Comparison of ENCODE assay signal across 8 cellular contexts in genomic region chr4:147096667-147097604, GRCh38.
A peak's percentile ranks its signal among the peaks of the same experiment; 100 is the strongest.
DNase-seq lines count a peak whose midpoint lies in the region; ATAC-seq and TF ChIP-seq lines count a peak whose summit lies in the region.

No MANE protein-coding gene starts in this region.

- H3K36me3 Mint-ChIP-seq in neural crest cell (ENCODE audit: low read depth) = no peaks in the 10 kb centered on the region

- no peaks in the 10 kb centered on the region for H3K4me1 Mint-ChIP-seq in neural crest cell

- H3K9me3 ChIP-seq in Panc1 (ENCODE audit: control insufficient read depth, insufficient read depth, low read depth, low read length) = no peaks in the 10 kb centered on the region

- POLR2A ChIA-PET in Panc1 (lab: Charles Lee) = no interaction called here

- TF ChIP-seq POLR2A in erythroblast (IDR thresholded peaks at IDR 0.05; ENCODE audit: low read length) = no peak

- H3K27ac Mint-ChIP-seq in neural crest cell (ENCODE audit: unreplicated experiment) = no peak overlapping the region

- intact Hi-C loops in Panc1 (cut with micrococcal nuclease; ENCODE audit: unreplicated experiment) = loop anchor here (1.0 to 5.0 kb wide), 2 partner anchors 78 to 755 kb away; no protein-coding TSS in a partner anchor

- H3K27me3 Mint-ChIP-seq in neural crest cell (ENCODE audit: low read depth) = no peaks in the 10 kb centered on the region

- H3K4me3 Mint-ChIP-seq in neural crest cell = no peak overlapping the region

- DNase-seq in NOMO-1 treated with DMSO at 0.1 percent for 48 hours (lab: John Stamatoyannopoulos, UW; ENCODE audit: unreplicated experiment) = peak; percentile 28
- no peak for DNase-seq in NOMO-1 treated with dmso at 0.1 percent for 144 hours (lab: John Stamatoyannopoulos, UW; ENCODE audit: unreplicated experiment)
- no peak for DNase-seq in Panc1 (ENCODE audit: low read depth, low spot score)
- DNase-seq in erythroblast (lab: John Stamatoyannopoulos, UW) = peak; percentile 36 to 54
- DNase-seq in neural crest cell (ENCODE audit: low read depth, low spot score) = no peak
- DNase-seq in 8988T = no peak

- TF ChIP-seq CTCF in Panc1 (IDR thresholded peaks at IDR 0.05) (peak; percentile 50; the same call in 1 of the 2 replicates), neural crest cell (conservative IDR thresholded peaks at IDR 0.05) (peak; percentile 82)

- no peaks in the 10 kb centered on the region for H3K9me3 Mint-ChIP-seq in neural crest cell

- peak; percentile 77 for ATAC-seq in HG02981 (IDR thresholded peaks at IDR 0.05; ENCODE audit: unreplicated experiment)
- no peak for ATAC-seq in Panc1
- ATAC-seq in GM18907 (IDR thresholded peaks at IDR 0.05; ENCODE audit: unreplicated experiment) = no peak

- H3K4me1 ChIP-seq in Panc1 (ENCODE audit: control insufficient read depth, insufficient read depth, low read length) = no peaks in the 10 kb centered on the region

- CTCF ChIA-PET in Panc1 (lab: Charles Lee) = interaction anchor here (0.8 kb wide), 1 partner anchor 78 kb away, joined by 8 read pairs; no protein-coding TSS in a partner anchor

- BruUV-seq in Panc1 (replicated peaks; lab: Mats Ljungman, UMichigan) = no TSS peak

- no peaks in the 10 kb centered on the region for H3K36me3 ChIP-seq in Panc1 (ENCODE audit: control insufficient read depth, insufficient read depth, low read length)

- no peaks in the 10 kb centered on the region for H3K27me3 ChIP-seq in Panc1 (ENCODE audit: control insufficient read depth, insufficient read depth, low read length)

- H3K27ac ChIP-seq in Panc1 (ENCODE audit: low read length) = no peak overlapping the region

- in situ Hi-C loops in Panc1 (cut with HindIII; ENCODE audit: low pct_unique_long_range_greater_than_20kb, low sequenced_read_pairs) = no loop called here

- no peak overlapping the region for H3K4me3 ChIP-seq in Panc1 (ENCODE audit: low read depth in 2 of 2, low read length in 2 of 2)

Comparison
In these comparisons a context has a peak if more than half of its experiments do, and no peak if none do; other contexts are left out.
1. DNase-seq: peak in NOMO-1 treated with DMSO at 0.1 percent for 48 hours (single experiment) and erythroblast (2 of 2); none in NOMO-1 treated with dmso at 0.1 percent for 144 hours (single experiment), Panc1 (single experiment), neural crest cell (single experiment) and 8988T (single experiment).